ENCODE assay signal across 8 cellular contexts in the genomic region with DNA sequence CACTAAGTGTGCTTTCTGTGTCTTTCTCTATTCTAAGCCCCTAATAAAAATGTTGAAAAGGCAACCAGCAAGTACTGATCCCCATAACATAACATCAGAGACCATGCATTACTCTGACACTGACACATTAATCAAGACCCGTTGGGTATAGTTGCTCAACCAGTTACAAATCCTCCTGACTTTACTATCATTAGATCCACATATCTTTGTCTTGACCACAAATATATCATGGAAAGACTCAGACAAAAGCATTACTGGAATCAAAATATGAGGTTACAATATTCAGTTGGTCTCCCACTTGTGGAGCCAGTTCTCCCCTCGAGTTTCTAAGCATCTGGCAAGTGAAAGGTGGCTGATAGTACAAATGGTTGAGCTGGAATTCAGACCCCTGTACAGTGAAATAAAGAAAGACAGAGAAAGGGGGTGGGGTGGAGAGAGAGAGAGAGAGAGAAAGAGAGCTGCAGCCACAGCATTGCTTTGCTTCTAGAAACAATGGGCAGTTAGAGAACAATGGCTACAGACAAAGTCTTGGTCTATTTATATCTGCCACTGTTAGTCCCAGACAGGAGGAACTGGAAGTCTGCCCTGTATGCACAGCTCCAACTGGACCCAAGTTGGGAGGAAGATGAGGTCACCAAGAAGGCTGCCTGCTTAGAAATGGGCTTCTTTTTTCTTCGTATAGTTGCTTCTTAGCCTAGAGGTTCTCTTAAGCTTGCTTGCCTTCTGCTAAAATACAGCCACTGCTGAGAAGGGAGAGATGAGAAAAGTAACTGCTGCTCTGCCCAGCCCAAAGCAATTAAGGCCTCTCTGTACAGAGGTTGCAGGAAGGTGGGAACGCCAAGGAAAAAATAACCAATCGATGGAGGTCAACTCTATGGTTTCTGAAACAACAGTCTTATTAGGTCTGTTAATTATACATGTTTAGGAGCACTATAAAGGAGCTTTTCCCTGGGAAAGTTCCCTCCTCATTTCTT.
DNase-seq lines count a peak whose midpoint lies in the region; ATAC-seq and TF ChIP-seq lines count a peak whose summit lies in the region.

No MANE protein-coding gene starts in this region.

- peaks cover 63% of the 10 kb centered on the region for H3K36me3 ChIP-seq in mesodermal cell (ENCODE audit: control insufficient read depth, insufficient read depth, low read length)

- H3K4me1 Mint-ChIP-seq in stimulated activated naive CD8-positive, alpha-beta T cell treated with anti-CD3 and anti-CD28 coated beads, Interleukin-15, Interleukin-2, amounts not matched to agents 100 ng/mL and 50 ng/mL, for 24 hours (ENCODE audit: low read depth), result peaks cover 99% of the 10 kb centered on the region
- peaks cover 97% of the 10 kb centered on the region for H3K4me1 Mint-ChIP-seq in chondrocyte (ENCODE audit: low read depth)

- H3K27ac Mint-ChIP-seq in stimulated activated naive CD8-positive, alpha-beta T cell treated with anti-CD3 and anti-CD28 coated beads, Interleukin-15, Interleukin-2, amounts not matched to agents 100 ng/mL and 50 ng/mL, for 24 hours, result peak overlapping the region; percentile 99
- peak overlapping the region; percentile 88 for H3K27ac Mint-ChIP-seq in chondrocyte (ENCODE audit: unreplicated experiment)

- peak overlapping the region; percentile 36 for H3K27ac ChIP-seq in mesodermal cell (ENCODE audit: low read depth, low read length, severe bottlenecking)

- H3K4me3 ChIP-seq in mesodermal cell (ENCODE audit: extremely low read depth, insufficient read depth, low read length, poor library complexity, severe bottlenecking), result no peak overlapping the region

- no peak for ATAC-seq in stimulated activated naive CD8-positive, alpha-beta T cell treated with anti-CD3 and anti-CD28 coated beads, Interleukin-15, Interleukin-2, amounts not matched to agents 100 U/mL and 50 U/mL, for 24 hours
- no peak for ATAC-seq in HG03139 (IDR thresholded peaks at IDR 0.05; ENCODE audit: unreplicated experiment)
- no peak for ATAC-seq in GM21717 (IDR thresholded peaks at IDR 0.05; ENCODE audit: unreplicated experiment)
- ATAC-seq in GM19463 (IDR thresholded peaks at IDR 0.05; ENCODE audit: unreplicated experiment), result no peak

- H3K9me3 ChIP-seq in mesodermal cell (ENCODE audit: control insufficient read depth, low read length), result no peaks in the 10 kb centered on the region

- WGBS in mesodermal cell (ENCODE audit: insufficient coverage in 2 of 2), 2 experiments, result 96 to 100% methylated on average over 3 to 4 of the region's 5 CpGs

- peaks cover 93% of the 10 kb centered on the region for H3K4me1 ChIP-seq in mesodermal cell (ENCODE audit: control insufficient read depth, insufficient read depth, low read length, poor library complexity, severe bottlenecking)

- no peak for DNase-seq in stimulated activated naive CD8-positive, alpha-beta T cell treated with anti-CD3 and anti-CD28 coated beads, Interleukin-15, Interleukin-2, amounts not matched to agents 100 U/mL and 50 U/mL, for 24 hours
- DNase-seq in chondrocyte (ENCODE audit: low spot score), result no peak
- DNase-seq in NCI-H2196 (lab: John Stamatoyannopoulos, UW; ENCODE audit: unreplicated experiment), result no peak

- no peak for TF ChIP-seq CTCF in chondrocyte (IDR thresholded peaks at IDR 0.05)

- H3K27me3 Mint-ChIP-seq in stimulated activated naive CD8-positive, alpha-beta T cell treated with anti-CD3 and anti-CD28 coated beads, Interleukin-15, Interleukin-2, amounts not matched to agents 100 ng/mL and 50 ng/mL, for 24 hours, result no peaks in the 10 kb centered on the region
- no peaks in the 10 kb centered on the region for H3K27me3 Mint-ChIP-seq in chondrocyte (ENCODE audit: low read depth)

- no peaks in the 10 kb centered on the region for H3K9me3 Mint-ChIP-seq in stimulated activated naive CD8-positive, alpha-beta T cell treated with anti-CD3 and anti-CD28 coated beads, Interleukin-15, Interleukin-2, amounts not matched to agents 100 ng/mL and 50 ng/mL, for 24 hours
- H3K9me3 Mint-ChIP-seq in chondrocyte (ENCODE audit: low read depth), result no peaks in the 10 kb centered on the region

- H3K36me3 Mint-ChIP-seq in stimulated activated naive CD8-positive, alpha-beta T cell treated with anti-CD3 and anti-CD28 coated beads, Interleukin-15, Interleukin-2, amounts not matched to agents 100 ng/mL and 50 ng/mL, for 24 hours (ENCODE audit: low read depth), result peaks cover 66% of the 10 kb centered on the region
- H3K36me3 Mint-ChIP-seq in chondrocyte (ENCODE audit: low read depth), result peaks cover 4% of the 10 kb centered on the region

- peak overlapping the region; percentile 94 for H3K4me3 Mint-ChIP-seq in stimulated activated naive CD8-positive, alpha-beta T cell treated with anti-CD3 and anti-CD28 coated beads, Interleukin-15, Interleukin-2, amounts not matched to agents 100 ng/mL and 50 ng/mL, for 24 hours
- H3K4me3 Mint-ChIP-seq in chondrocyte (ENCODE audit: unreplicated experiment), result no peak overlapping the region
